8 cellular contexts compared by ENCODE assay signal in genomic region chr6:34887753-34888440, GRCh38. TPM values are rescaled to one million over a fixed set of nuclear protein-coding genes. Genes with fewer than 3 reads are reported as not detected.
DNase-seq lines count a peak whose midpoint lies in the region; ATAC-seq and TF ChIP-seq lines count a peak whose summit lies in the region.

TSS of gene TAF11 (minus strand) at chr6:34888042. CDS start at chr6:34887957, 85 bp downstream.

- H3K9me3 ChIP-seq in cardiac muscle cell (ENCODE audit: low read depth): no peaks in the 10 kb centered on the region
- no peaks in the 10 kb centered on the region for H3K9me3 ChIP-seq in parathyroid adenoma (ENCODE audit: control insufficient read depth, low read length)
- no peaks in the 10 kb centered on the region for H3K9me3 ChIP-seq in tibial artery

- intact Hi-C loops in tibial artery (cut with DNase I; ENCODE audit: low total_unique reads): loop anchor here (5.0 kb wide), 2 partner anchors 96 to 131 kb away; partner anchors contain the start of genes BLTP3A and SNRPC

- H3K79me2 ChIP-seq in parathyroid adenoma: peaks cover 21% of the 10 kb centered on the region

- H3K27ac ChIP-seq in adipose tissue (ENCODE audit: low read depth, low read length): no peak within 1 kb of the TSS
- peak within 1 kb of the TSS; percentile 87 for H3K27ac ChIP-seq in cardiac muscle cell
- peak within 1 kb of the TSS; percentile 90 for H3K27ac ChIP-seq in parathyroid adenoma
- H3K27ac ChIP-seq in tibial artery: peak within 1 kb of the TSS; percentile 87 to 88

- peaks cover under 1% of the 10 kb centered on the region for H3K36me3 ChIP-seq in cardiac muscle cell
- H3K36me3 ChIP-seq in parathyroid adenoma (ENCODE audit: control insufficient read depth, insufficient read depth, low read length): no peaks in the 10 kb centered on the region
- H3K36me3 ChIP-seq in tibial artery: peaks cover 0 to 6% (median 4%) of the 10 kb centered on the region in 3 donors

- TF ChIP-seq CTCF in GM12865 (IDR thresholded peaks at IDR 0.05; ENCODE audit: insufficient read depth, low read depth, low read length, missing control alignments) (no peak), cardiac muscle cell (IDR thresholded peaks at IDR 0.05; ENCODE audit: low read depth, low read length) (no peak), parathyroid adenoma (IDR thresholded peaks at IDR 0.05) (no peak), tibial artery (IDR thresholded peaks at IDR 0.05) (no peak)

- H3K27me3 ChIP-seq in cardiac muscle cell (no peaks in the 10 kb centered on the region), parathyroid adenoma (ENCODE audit: control insufficient read depth, insufficient read depth, low read length) (no peaks in the 10 kb centered on the region), tibial artery (no peaks in the 10 kb centered on the region)

- peaks cover 6% of the 10 kb centered on the region for H3K4me1 ChIP-seq in cardiac muscle cell (ENCODE audit: low read depth)
- H3K4me1 ChIP-seq in parathyroid adenoma: peaks cover 6% of the 10 kb centered on the region
- H3K4me1 ChIP-seq in tibial artery: peaks cover 0 to 38% (median 19%) of the 10 kb centered on the region in 4 donors

- DNase-seq in GM12865 (ENCODE audit: low read depth) (peak; percentile 92), NCI-H146 treated with DMSO at 0.1 percent for 48 hours (lab: John Stamatoyannopoulos, UW; ENCODE audit: unreplicated experiment) (peak; percentile 83), T-helper 1 cell (peak; percentile 72 to 92 (median 83)), cardiac muscle cell (ENCODE audit: low read depth in 1 of 2, low spot score in 1 of 2) (peak; percentile 96 to 98), tibial artery (peak; percentile 96)

- H3K4me2 ChIP-seq in parathyroid adenoma (ENCODE audit: low read length): peak within 1 kb of the TSS; percentile 82

- peak within 1 kb of the TSS; percentile 42 for H3K9ac ChIP-seq in parathyroid adenoma

- WGBS in adipose tissue, 3 donors: 0% methylated on average over 40 of the region's 40 CpGs

- peak within 1 kb of the TSS; percentile 95 for H2AFZ ChIP-seq in parathyroid adenoma

- H3K4me3 ChIP-seq in GM12865 (ENCODE audit: low read depth, low read length) (peak within 1 kb of the TSS; percentile 94), cardiac muscle cell (peak within 1 kb of the TSS; percentile 96), parathyroid adenoma (ENCODE audit: low read depth, low read length) (peak within 1 kb of the TSS; percentile 98), tibial artery (peak within 1 kb of the TSS; percentile 75 to 95)

- peak; percentile 78 for ATAC-seq in HG02852 (IDR thresholded peaks at IDR 0.05; ENCODE audit: unreplicated experiment)

RNA-seq across cellular contexts. Expression of gene TAF11, which starts in this region (rescaled TPM):
- polyA plus RNA-seq in adipose tissue (10 to 100 TPM; 20.2 to 36.9 (median 25.5) TPM), cardiac muscle cell (39.9 and 45.3 TPM in 2 replicates)
- 25.8 and 30.3 TPM in 2 replicates for total RNA-seq in cardiac muscle cell
